In the genomic region with DNA sequence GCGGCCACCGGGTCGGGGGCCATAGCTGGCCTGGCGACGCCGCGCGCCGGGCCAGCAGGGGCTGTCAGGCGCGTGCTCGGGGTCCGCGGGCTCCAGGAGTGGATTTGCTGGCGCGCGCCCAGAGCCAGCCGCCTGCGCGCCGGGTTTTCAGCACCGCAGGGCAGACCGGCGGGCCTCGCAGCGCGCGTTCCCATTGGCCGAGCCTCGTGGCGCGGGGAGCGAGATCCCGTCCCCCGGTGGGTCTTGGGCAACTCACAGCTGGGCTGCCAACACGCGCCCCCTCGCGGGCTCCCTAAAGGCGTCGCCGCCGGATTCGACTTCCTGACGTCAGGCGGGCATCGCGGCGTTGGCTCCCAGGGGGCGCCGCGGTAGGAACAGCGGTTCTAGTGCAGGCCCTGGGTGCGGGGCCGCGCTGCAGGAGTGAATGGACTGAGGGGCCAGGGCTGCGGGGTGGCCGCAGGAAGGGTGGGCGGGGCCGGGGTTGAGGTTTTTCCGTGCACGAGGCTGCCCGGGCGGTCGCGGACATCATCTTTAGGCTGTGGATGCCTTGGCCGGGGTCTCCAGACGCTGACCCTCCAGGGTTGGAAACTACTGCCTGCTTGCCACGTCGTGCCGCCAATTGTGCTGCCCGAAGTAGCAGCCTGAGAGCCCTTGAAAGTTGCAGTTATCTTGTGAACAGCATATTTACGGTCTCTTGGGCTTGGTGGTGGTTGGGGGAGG, we compare ENCODE assay signal across 8 cellular contexts. TPM values are rescaled to one million over a fixed set of nuclear protein-coding genes. Genes with fewer than 3 reads are reported as not detected.
DNase-seq lines count a peak whose midpoint lies in the region; ATAC-seq and TF ChIP-seq lines count a peak whose summit lies in the region.

A gene (minus strand): TSS at position 268 of the 720 bp plus-strand sequence. CDS start 74 bp downstream, at position 194.

- TF ChIP-seq RAD21 in IMR-90 (IDR thresholded peaks at IDR 0.05; ENCODE audit: low read length) = peak; percentile 40

- H3K18ac ChIP-seq in IMR-90 (ENCODE audit: low read depth, low read length) = peak within 1 kb of the TSS; percentile 76

- H4K91ac ChIP-seq in IMR-90 (ENCODE audit: insufficient read depth, low read depth, low read length) = peak within 1 kb of the TSS; percentile 89

- intact Hi-C loops in IMR-90 (cut with micrococcal nuclease) (no loop called here), OCI-LY7 (cut with micrococcal nuclease; ENCODE audit: unreplicated experiment) (no loop called here)

- H2AFZ ChIP-seq in IMR-90 (replicated peaks; ENCODE audit: low read length, poor library complexity) = peak within 1 kb of the TSS; percentile 95
- no peak within 1 kb of the TSS for H2AFZ ChIP-seq in OCI-LY7 (ENCODE audit: low read length)

- H3K9me1 ChIP-seq in IMR-90 (ENCODE audit: insufficient read depth, low read length) = peaks cover 14% of the 10 kb centered on the region

- no peaks in the 10 kb centered on the region for H3K9me3 Mint-ChIP-seq in activated T-cell treated with anti-CD3 and anti-CD28 coated beads, Interleukin-2, amount 50 U/mL, for 24 hours

- peak within 1 kb of the TSS; percentile 85 for H3K23ac ChIP-seq in IMR-90 (ENCODE audit: low read depth, low read length)

- peak within 1 kb of the TSS; percentile 86 for H3K4me3 Mint-ChIP-seq in activated T-cell treated with anti-CD3 and anti-CD28 coated beads, Interleukin-2, amount 50 U/mL, for 24 hours

- peak within 1 kb of the TSS; percentile 81; the same call in 1 of the 2 replicates for H3K56ac ChIP-seq in IMR-90 (ENCODE audit: extremely low read depth, insufficient read depth, low read length)

- H4K5ac ChIP-seq in IMR-90 (ENCODE audit: low read depth, low read length) = peak within 1 kb of the TSS; percentile 93

- ATAC-seq in GM21360 (IDR thresholded peaks at IDR 0.05; ENCODE audit: unreplicated experiment) (peak; percentile 46), IMR-90 (ENCODE audit: low read depth) (peak; percentile 70)

- H3K79me1 ChIP-seq in IMR-90 (ENCODE audit: low read depth in 1 of 2, low read length in 2 of 2) = peaks cover 7 to 39% of the 10 kb centered on the region in 2 experiments; a peak in 3 of 4 replicates

- H3K4me1 ChIP-seq in IMR-90 (ENCODE audit: control insufficient read depth, insufficient read depth, low read length) = peaks cover 5% of the 10 kb centered on the region; the same call in 1 of the 2 replicates
- H3K4me1 ChIP-seq in OCI-LY7 (ENCODE audit: insufficient read depth, low read length, poor library complexity, severe bottlenecking) = no peaks in the 10 kb centered on the region

- dilution Hi-C loops in IMR-90 (cut with HindIII; ENCODE audit: low sequenced_read_pairs, unreplicated experiment) = no loop called here

- H3K27ac Mint-ChIP-seq in activated T-cell treated with anti-CD3 and anti-CD28 coated beads, Interleukin-2, amount 50 U/mL, for 24 hours = peak within 1 kb of the TSS; percentile 68

- peak within 1 kb of the TSS; percentile 97 for H2AK9ac ChIP-seq in IMR-90 (replicated peaks; ENCODE audit: low read depth, low read length, poor library complexity)

- peak within 1 kb of the TSS; percentile 96 for H3K4ac ChIP-seq in IMR-90 (ENCODE audit: low read depth, low read length)

- peak within 1 kb of the TSS; percentile 95 for H3K14ac ChIP-seq in IMR-90 (replicated peaks; ENCODE audit: low read depth, low read length)

- H3K27me3 ChIP-seq in IMR-90 (ENCODE audit: control insufficient read depth, insufficient read depth, low read length) = no peaks in the 10 kb centered on the region

- H2AK5ac ChIP-seq in IMR-90 (ENCODE audit: low read depth, low read length) = peak within 1 kb of the TSS; percentile 94

- no peaks in the 10 kb centered on the region for H3K9me2 ChIP-seq in OCI-LY7 (ENCODE audit: insufficient read depth, low read length)

- H2BK5ac ChIP-seq in IMR-90 (ENCODE audit: low read depth, low read length, poor library complexity, severe bottlenecking) = peak within 1 kb of the TSS; percentile 82

- CTCF ChIA-PET in IMR-90 (lab: Yijun Ruan, JAX) = interaction anchor here (1.1 to 1.5 kb wide), 2 partner anchors 11 to 20 kb away, joined by 3 to 4 read pairs; a partner anchor contains a TSS
- CTCF ChIA-PET in OCI-LY7 (lab: Charles Lee; ENCODE audit: unreplicated experiment) = no interaction called here

- H3K27me3 Mint-ChIP-seq in activated T-cell treated with anti-CD3 and anti-CD28 coated beads, Interleukin-2, amount 50 U/mL, for 24 hours = peaks cover 41% of the 10 kb centered on the region

- H3K4me3 ChIP-seq in IMR-90 (ENCODE audit: insufficient read depth, low read depth, low read length) = peak within 1 kb of the TSS; percentile 86
- no peak within 1 kb of the TSS for H3K4me3 ChIP-seq in OCI-LY7 (ENCODE audit: low read depth, low read length, poor library complexity, severe bottlenecking)

- H3K9me3 ChIP-seq in IMR-90 (ENCODE audit: control insufficient read depth, insufficient read depth, low read length) (no peaks in the 10 kb centered on the region), OCI-LY7 (ENCODE audit: low read length) (no peaks in the 10 kb centered on the region)

- H2BK20ac ChIP-seq in IMR-90 (ENCODE audit: low read depth, low read length) = peak within 1 kb of the TSS; percentile 17; the same call in 1 of the 2 replicates

- DNase-seq in COLO668 (lab: John Stamatoyannopoulos, UW; ENCODE audit: unreplicated experiment) (peak; percentile 98), IMR-90 (peak; percentile 92), OCI-LY7 (ENCODE audit: low spot score) (no peak), erythroblast (lab: John Stamatoyannopoulos, UW) (peak; percentile 93 to 94), mucosa of gallbladder (ENCODE audit: low spot score) (peak; percentile 86)
- DNase-seq in activated T-cell treated with anti-CD3 and anti-CD28 coated beads, Interleukin-2, amount 50 U/mL, for 24 hours = peak; percentile 83
- peak; percentile 44 for DNase-seq in stimulated activated CD8-positive, alpha-beta memory T cell treated with anti-CD3 and anti-CD28 coated beads, Interleukin-7, amount 100 ng/mL, for 24 hours (ENCODE audit: low read depth)

- peaks cover 24% of the 10 kb centered on the region for H3K4me1 Mint-ChIP-seq in activated T-cell treated with anti-CD3 and anti-CD28 coated beads, Interleukin-2, amount 50 U/mL, for 24 hours (ENCODE audit: low read depth)

- POLR2A ChIA-PET in IMR-90 (lab: Charles Lee; ENCODE audit: unreplicated experiment) (no interaction called here), OCI-LY7 (lab: Charles Lee) (no interaction called here)

- in situ Hi-C loops in IMR-90 (cut with MboI; ENCODE audit: low sequenced_read_pairs) = no loop called here

- no peaks in the 10 kb centered on the region for H3K79me2 ChIP-seq in OCI-LY7 (ENCODE audit: insufficient read depth, low read depth, low read length)

- H2BK120ac ChIP-seq in IMR-90 (ENCODE audit: low read depth, low read length) = peak within 1 kb of the TSS; percentile 67

- H3K36me3 Mint-ChIP-seq in activated T-cell treated with anti-CD3 and anti-CD28 coated beads, Interleukin-2, amount 50 U/mL, for 24 hours (ENCODE audit: low read depth) = peaks cover 17% of the 10 kb centered on the region

- H3K27ac ChIP-seq in IMR-90 (ENCODE audit: insufficient read depth, low read length) (peak within 1 kb of the TSS; percentile 92), OCI-LY7 (ENCODE audit: low read depth, low read length, poor library complexity, severe bottlenecking) (no peak within 1 kb of the TSS)

- peak within 1 kb of the TSS; percentile 98 for H3K4me2 ChIP-seq in IMR-90 (ENCODE audit: low read depth, low read length)
- H3K4me2 ChIP-seq in OCI-LY7 (ENCODE audit: low read length) = peak within 1 kb of the TSS; percentile 54; the same call in 1 of the 2 replicates

- peak within 1 kb of the TSS; percentile 84 for H3K9ac ChIP-seq in IMR-90 (ENCODE audit: low read depth, low read length)

- TF ChIP-seq CTCF in IMR-90 (conservative IDR thresholded peaks at IDR 0.05; ENCODE audit: low read depth, low read length) (peak; percentile 81), OCI-LY7 (conservative IDR thresholded peaks at IDR 0.05; ENCODE audit: low read length) (no peak; the same call in 1 of the 2 replicates)

- H3K36me3 ChIP-seq in IMR-90 (ENCODE audit: control insufficient read depth, insufficient read depth, low read length) (peaks cover 12% of the 10 kb centered on the region), OCI-LY7 (ENCODE audit: insufficient read depth, low read length) (no peaks in the 10 kb centered on the region)

- BruUV-seq in IMR-90 (replicated peaks; lab: Mats Ljungman, UMichigan) = no TSS peak
- no TSS peak for BruUV-seq in OCI-LY7 (replicated peaks; lab: Mats Ljungman, UMichigan)

- H4K20me1 ChIP-seq in IMR-90 (ENCODE audit: insufficient read depth, low read length) (no peaks in the 10 kb centered on the region; the same call in 1 of the 2 replicates), OCI-LY7 (ENCODE audit: insufficient read depth, low read length) (no peaks in the 10 kb centered on the region)

- TF ChIP-seq POLR2A in IMR-90 (IDR thresholded peaks at IDR 0.05; ENCODE audit: low read depth, low read length) = 0 out of 2 replicates have a peak, but pooled peaks have one; percentile 15
- TF ChIP-seq POLR2A in erythroblast (IDR thresholded peaks at IDR 0.05; ENCODE audit: low read length) = peak; percentile 73

- WGBS in IMR-90 (ENCODE audit: extremely low coverage in 2 of 2, insufficient read length in 1 of 2), 2 experiments = 0% methylated on average over 45 of the region's 73 CpGs; no CpG with 5 or more reads in 1 of the 2 experiments

- H2BK15ac ChIP-seq in IMR-90 (ENCODE audit: low read depth, low read length) = peak within 1 kb of the TSS; percentile 29; the same call in 1 of the 3 replicates

- peak within 1 kb of the TSS; percentile 72 to 95 for H4K8ac ChIP-seq in IMR-90 (ENCODE audit: low read depth in 2 of 2, low read length in 2 of 2)

TF ChIP-seq in IMR-90, 13 proteins besides CTCF, POLR2A, EP300 and RAD21 (continues in another document):
- TF ChIP-seq SMC3 (IDR thresholded peaks at IDR 0.05; ENCODE audit: low read depth, low read length) = peak; percentile 42
- no peak for TF ChIP-seq RFX5 (IDR thresholded peaks at IDR 0.05; ENCODE audit: low read depth, low read length)
- TF ChIP-seq FOS (IDR thresholded peaks at IDR 0.05; ENCODE audit: low read depth, low read length) = no peak
- TF ChIP-seq, protein P1, sequence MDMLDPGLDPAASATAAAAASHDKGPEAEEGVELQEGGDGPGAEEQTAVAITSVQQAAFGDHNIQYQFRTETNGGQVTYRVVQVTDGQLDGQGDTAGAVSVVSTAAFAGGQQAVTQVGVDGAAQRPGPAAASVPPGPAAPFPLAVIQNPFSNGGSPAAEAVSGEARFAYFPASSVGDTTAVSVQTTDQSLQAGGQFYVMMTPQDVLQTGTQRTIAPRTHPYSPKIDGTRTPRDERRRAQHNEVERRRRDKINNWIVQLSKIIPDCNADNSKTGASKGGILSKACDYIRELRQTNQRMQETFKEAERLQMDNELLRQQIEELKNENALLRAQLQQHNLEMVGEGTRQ (IDR thresholded peaks at IDR 0.05; ENCODE audit: low read depth, low read length) = peak; percentile 43; the same call in 1 of the 2 replicates
- no peak for TF ChIP-seq CHD1 (IDR thresholded peaks at IDR 0.05; ENCODE audit: low read depth, low read length)

RNA-seq across cellular contexts. Expression of the gene that starts here (rescaled TPM):
- total RNA-seq in IMR-90 (2012; rRNA removed) (16.3 and 16.9 TPM in 2 replicates), OCI-LY7 (2022) (not detected in 2 replicates), mucosa of gallbladder (23.4 TPM)
- polyA plus RNA-seq in IMR-90 (2012; rRNA removed) = 17.6 and 18.4 TPM in 2 replicates
- polyA plus RNA-seq in IMR-90 (2012; cell fraction: cytosol; rRNA removed) = 15.8 and 19.2 TPM in 2 replicates
- polyA plus RNA-seq in IMR-90 (2012; cell fraction: nucleus; rRNA removed; ENCODE audit: low replicate concordance) = 29.9 and 31.1 TPM in 2 replicates
- not detected in 2 replicates for total RNA-seq in OCI-LY7 (2014; rRNA removed; shearing (Covaris generic))

Comparison
In these comparisons a context has a peak if more than half of its experiments do, and no peak if none do; other contexts are left out.
1. RNA of the gene that starts here (total RNA-seq): 23.4 TPM in mucosa of gallbladder (single experiment) and 16.3 to 16.9 TPM in IMR-90; not detected in OCI-LY7; every median in the first group is over 10 times any median in the second.